Comparison of ENCODE assay signal across 8 cellular contexts in the genomic region with DNA sequence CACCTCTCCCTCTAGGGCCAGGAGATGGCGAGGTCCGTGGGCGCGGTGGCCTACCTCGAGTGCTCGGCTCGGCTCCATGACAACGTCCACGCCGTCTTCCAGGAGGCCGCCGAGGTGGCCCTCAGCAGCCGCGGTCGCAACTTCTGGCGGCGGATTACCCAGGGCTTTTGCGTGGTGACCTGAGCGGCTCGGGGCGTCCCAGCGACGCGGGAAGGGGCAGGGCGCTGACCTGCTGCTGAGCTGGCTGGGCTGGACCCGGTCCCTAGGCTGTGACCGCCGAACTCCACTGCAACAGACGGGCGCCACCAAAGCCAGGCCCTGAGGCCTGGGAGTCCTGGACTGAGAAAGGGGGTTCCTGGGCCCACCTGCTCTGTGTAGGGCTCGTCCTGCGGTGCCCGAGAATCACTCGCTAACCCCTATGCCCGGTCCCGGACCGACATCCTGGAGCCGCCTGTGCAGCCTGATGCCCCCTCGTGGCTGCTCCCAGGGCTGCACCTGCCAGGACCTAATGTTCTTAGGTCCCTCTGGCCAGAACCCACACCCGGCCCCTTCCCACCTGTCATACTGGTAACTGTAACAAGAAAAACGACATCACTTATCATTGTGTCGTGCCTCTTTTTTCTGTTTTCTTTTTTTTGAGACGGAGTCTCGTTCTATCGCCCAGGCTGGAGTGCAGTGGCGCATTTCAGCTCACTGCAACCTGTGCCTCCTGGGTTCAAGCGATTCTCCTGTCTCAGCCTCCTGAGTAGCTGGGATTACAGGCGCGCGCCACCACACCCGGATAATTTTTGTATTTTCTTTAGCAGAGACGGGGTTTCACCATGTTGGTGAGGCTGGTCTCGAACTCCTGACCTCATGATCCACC. TPM values are rescaled to one million over a fixed set of nuclear protein-coding genes. Genes with fewer than 3 reads are reported as not detected.
DNase-seq lines count a peak whose midpoint lies in the region; ATAC-seq and TF ChIP-seq lines count a peak whose summit lies in the region.

No MANE protein-coding gene starts in this region.

- no peak overlapping the region for H3K27ac Mint-ChIP-seq in activated naive CD4-positive, alpha-beta T cell treated with anti-CD3 and anti-CD28 coated beads, Interleukin-2, amount 50 U/mL, for 72 hours

- no peaks in the 10 kb centered on the region for H3K36me3 Mint-ChIP-seq in activated naive CD4-positive, alpha-beta T cell treated with anti-CD3 and anti-CD28 coated beads, Interleukin-2, amount 50 U/mL, for 72 hours

- CTCF ChIA-PET in SK-N-SH (lab: Yijun Ruan, JAX) = interaction anchor here (0.6 to 3.5 kb wide), 14 partner anchors 9 to 311 kb away, joined by 3 to 18 read pairs (median 4); no protein-coding TSS in a partner anchor

- POLR2A ChIA-PET in SK-N-SH (lab: Yijun Ruan, JAX) = no interaction called here

- no peak overlapping the region for H3K27ac ChIP-seq in SK-N-SH (ENCODE audit: low read depth in 2 of 2, low read length in 1 of 2)
- no peak overlapping the region for H3K27ac ChIP-seq in aorta (ENCODE audit: low read depth in 1 of 2, low read length in 2 of 2)

- H3K4me3 ChIP-seq in HAP-1 (no peak overlapping the region), SK-N-SH (ENCODE audit: low read depth in 2 of 2, low read length in 1 of 2) (peak overlapping the region in 1 of 2 experiments; percentile 44; a peak in 1 of 4 replicates), aorta (ENCODE audit: low read length in 2 of 2) (no peak overlapping the region)

- H4K20me1 ChIP-seq in SK-N-SH (ENCODE audit: insufficient read depth) = no peaks in the 10 kb centered on the region

- peak; percentile 55 for TF ChIP-seq RAD21 in SK-N-SH (IDR thresholded peaks at IDR 0.05; ENCODE audit: low read length)

- no peak for TF ChIP-seq EP300 in SK-N-SH (IDR thresholded peaks at IDR 0.05; ENCODE audit: borderline replicate concordance in 1 of 2, low read depth in 1 of 2, low read length in 1 of 2)

- H3K27me3 ChIP-seq in HAP-1 (ENCODE audit: low read depth) (no peaks in the 10 kb centered on the region), SK-N-SH (ENCODE audit: insufficient read depth) (no peaks in the 10 kb centered on the region), aorta (ENCODE audit: control insufficient read depth in 1 of 2, insufficient read depth in 2 of 2, low read length in 1 of 2) (no peaks in the 10 kb centered on the region)

- H3K4me2 ChIP-seq in SK-N-SH = no peak overlapping the region

- DNase-seq in AG08396 (ENCODE audit: low spot score) (peak; percentile 86), HAP-1 (ENCODE audit: low spot score in 2 of 2) (peak; percentile 50 to 85), SK-N-SH (peak; percentile 93), cardiac septum (ENCODE audit: low spot score) (peak; percentile 89), putamen (ENCODE audit: low spot score) (peak; percentile 27), aorta (peak; percentile 81 to 91)
- DNase-seq in activated naive CD4-positive, alpha-beta T cell treated with anti-CD3 and anti-CD28 coated beads, Interleukin-2, amount 50 U/mL, for 72 hours (ENCODE audit: low spot score in 2 of 2) = peak; percentile 76 to 85

- in situ Hi-C loops in HAP-1 (cut with MboI; ENCODE audit: low sequenced_read_pairs) = no loop called here

- H3K9ac ChIP-seq in SK-N-SH = no peak overlapping the region

- H3K79me2 ChIP-seq in SK-N-SH (ENCODE audit: insufficient read depth) = no peaks in the 10 kb centered on the region

- TF ChIP-seq CTCF in SK-N-SH (IDR thresholded peaks at IDR 0.05) = peak; percentile 78

- H3K9me3 ChIP-seq in HAP-1 (no peaks in the 10 kb centered on the region), SK-N-SH (no peaks in the 10 kb centered on the region), aorta (ENCODE audit: control insufficient read depth, low read length) (no peaks in the 10 kb centered on the region)

- intact Hi-C loops in cardiac septum (cut with DNase I) (no loop called here), aorta (cut with DNase I) (no loop called here)

- H3K36me3 ChIP-seq in HAP-1 (replicated peaks) (no peaks in the 10 kb centered on the region), SK-N-SH (replicated peaks in 1 of 2; ENCODE audit: control insufficient read depth in 1 of 2, insufficient read depth in 2 of 2, low read length in 1 of 2) (no peaks in the 10 kb centered on the region), aorta (ENCODE audit: control insufficient read depth in 1 of 2, insufficient read depth in 2 of 2, low read length in 1 of 2) (no peaks in the 10 kb centered on the region)

- H3K4me1 ChIP-seq in HAP-1 = no peaks in the 10 kb centered on the region
- H3K4me1 ChIP-seq in SK-N-SH (ENCODE audit: control insufficient read depth in 1 of 2, insufficient read depth in 2 of 2, low read depth in 1 of 2, low read length in 1 of 2) = no peaks in the 10 kb centered on the region
- H3K4me1 ChIP-seq in aorta (ENCODE audit: control insufficient read depth in 1 of 2, insufficient read depth in 2 of 2, low read length in 2 of 2) = no peaks in the 10 kb centered on the region

- 84% methylated on average over 42 of the region's 53 CpGs for WGBS in SK-N-SH (ENCODE audit: low lambda C conversion rate)
- WGBS in aorta, 2 donors = 68 to 70% methylated on average over 53 of the region's 53 CpGs

- H2AFZ ChIP-seq in SK-N-SH (ENCODE audit: low read depth) = no peak overlapping the region

- H3K9me2 ChIP-seq in SK-N-SH = no peaks in the 10 kb centered on the region

- peak; percentile 94 to 95 for ATAC-seq in activated naive CD4-positive, alpha-beta T cell treated with anti-CD3 and anti-CD28 coated beads, Interleukin-2, amount 50 U/mL, for 72 hours
- ATAC-seq in aorta (ENCODE audit: low FRiP score) = peak; percentile 80
- ATAC-seq in HG02642 (IDR thresholded peaks at IDR 0.05; ENCODE audit: poor library complexity, unreplicated experiment) = no peak

- no peaks in the 10 kb centered on the region for H3K9me3 Mint-ChIP-seq in activated naive CD4-positive, alpha-beta T cell treated with anti-CD3 and anti-CD28 coated beads, Interleukin-2, amount 50 U/mL, for 72 hours

- peaks cover 4% of the 10 kb centered on the region for H3F3A ChIP-seq in SK-N-SH (replicated peaks; ENCODE audit: insufficient read depth)

TF ChIP-seq in SK-N-SH, 30 proteins besides CTCF, POLR2A, EP300 and RAD21:
- TF ChIP-seq SMC3 (IDR thresholded peaks at IDR 0.05; ENCODE audit: low read depth, low read length) = peak; percentile 63
- TF ChIP-seq, protein P1, sequence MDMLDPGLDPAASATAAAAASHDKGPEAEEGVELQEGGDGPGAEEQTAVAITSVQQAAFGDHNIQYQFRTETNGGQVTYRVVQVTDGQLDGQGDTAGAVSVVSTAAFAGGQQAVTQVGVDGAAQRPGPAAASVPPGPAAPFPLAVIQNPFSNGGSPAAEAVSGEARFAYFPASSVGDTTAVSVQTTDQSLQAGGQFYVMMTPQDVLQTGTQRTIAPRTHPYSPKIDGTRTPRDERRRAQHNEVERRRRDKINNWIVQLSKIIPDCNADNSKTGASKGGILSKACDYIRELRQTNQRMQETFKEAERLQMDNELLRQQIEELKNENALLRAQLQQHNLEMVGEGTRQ (IDR thresholded peaks at IDR 0.05; ENCODE audit: borderline replicate concordance, low read depth, low read length) = no peak

RNA-seq across cellular contexts. Expression of a gene that starts 15.0 kb away (rescaled TPM):
- polyA plus RNA-seq in SK-N-SH (2012; rRNA removed) (0.06 TPM in 1 of 2 replicates, not detected in the other), aorta (10 to 100 TPM; 28.4 to 33.6 TPM)
- polyA plus RNA-seq in SK-N-SH (2012; cell fraction: cytosol; rRNA removed) = not detected in 2 replicates
- 0.18 and 0.20 TPM in 2 replicates for polyA plus RNA-seq in SK-N-SH (2012; cell fraction: nucleus; rRNA removed)
- under 1 TPM; 0.68 to 0.89 TPM for total RNA-seq in activated naive CD4-positive, alpha-beta T cell treated with anti-CD3 and anti-CD28 coated beads, Interleukin-2, amount 50 U/mL, for 72 hours
- total RNA-seq in cardiac septum (25.8 TPM), aorta (10 to 100 TPM; 19.4 to 20.1 TPM)

RNA-seq across cellular contexts. Expression of a gene that starts 47.4 kb away (rescaled TPM):
- polyA plus RNA-seq in SK-N-SH (2012; rRNA removed) = 28.4 and 30.8 TPM in 2 replicates
- 12.9 and 16.9 TPM in 2 replicates for polyA plus RNA-seq in SK-N-SH (2012; cell fraction: cytosol; rRNA removed)
- 77.9 and 95.3 TPM in 2 replicates for polyA plus RNA-seq in SK-N-SH (2012; cell fraction: nucleus; rRNA removed)
- total RNA-seq in activated naive CD4-positive, alpha-beta T cell treated with anti-CD3 and anti-CD28 coated beads, Interleukin-2, amount 50 U/mL, for 72 hours = 10 to 100 TPM; 82.7 to 97.5 TPM
- 46.4 TPM for total RNA-seq in cardiac septum
- total RNA-seq in aorta = 100 to 1,000 TPM in 1 of 2 donors, 10 to 100 TPM in 1; 64.0 to 106 TPM
- 10 to 100 TPM; 11.5 to 26.5 TPM for polyA plus RNA-seq in aorta

RNA-seq across cellular contexts. Expression of a gene that starts 48.7 kb away (rescaled TPM):
- 0.52 and 0.61 TPM in 2 replicates for polyA plus RNA-seq in SK-N-SH (2012; rRNA removed)
- 0.30 and 0.39 TPM in 2 replicates for polyA plus RNA-seq in SK-N-SH (2012; cell fraction: cytosol; rRNA removed)
- 1.2 and 1.5 TPM in 2 replicates for polyA plus RNA-seq in SK-N-SH (2012; cell fraction: nucleus; rRNA removed)
- under 1 TPM in 1 of 2 donors, not detected in 1; 0.05 TPM for total RNA-seq in activated naive CD4-positive, alpha-beta T cell treated with anti-CD3 and anti-CD28 coated beads, Interleukin-2, amount 50 U/mL, for 72 hours
- 2.2 TPM for total RNA-seq in cardiac septum
- 1 to 10 TPM; 4.7 to 5.5 TPM for total RNA-seq in aorta
- 1 to 10 TPM; 1.4 to 3.8 TPM for polyA plus RNA-seq in aorta

Comparison
In these comparisons a context has a peak if more than half of its experiments do, and no peak if none do; other contexts are left out.
1. DNase-seq: peak in every context shown above with its lines; median percentile 93 in SK-N-SH; 89 in cardiac septum; 86 in AG08396; 86 in aorta; 80 in activated naive CD4-positive, alpha-beta T cell treated with anti-CD3 and anti-CD28 coated beads, Interleukin-2, amount 50 U/mL, for 72 hours; 68 in HAP-1; 27 in putamen.
2. RNA of a gene that starts 15.0 kb away (total RNA-seq): 25.8 TPM in cardiac septum (single experiment) and 19.4 to 20.1 TPM in aorta; 0.68 to 0.89 TPM in activated naive CD4-positive, alpha-beta T cell treated with anti-CD3 and anti-CD28 coated beads, Interleukin-2, amount 50 U/mL, for 72 hours; every median in the first group is over 10 times any median in the second.